17 cellular contexts compared by ENCODE assay signal in the genomic region with DNA sequence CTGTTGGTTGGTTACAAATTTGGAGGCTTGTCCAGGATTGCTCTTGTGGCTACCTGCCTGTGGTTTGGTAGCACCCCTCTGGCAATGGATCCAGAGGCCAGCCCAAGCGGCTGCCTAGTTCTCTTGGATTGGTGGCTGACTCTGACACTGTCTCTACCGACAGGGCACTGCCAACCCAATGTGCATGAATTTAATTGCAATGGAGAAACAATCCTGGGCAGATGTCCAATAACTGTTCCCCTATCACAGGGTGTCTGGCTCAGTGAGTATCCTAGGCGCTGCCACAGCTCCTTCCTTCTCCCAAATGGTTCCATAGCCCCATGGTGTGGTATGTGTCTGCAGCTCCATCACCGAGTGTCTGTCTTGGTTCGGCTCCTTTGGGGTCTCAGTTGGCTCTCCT. TPM values are rescaled to one million over a fixed set of nuclear protein-coding genes. Genes with fewer than 3 reads are reported as not detected.
DNase-seq lines count a peak whose midpoint lies in the region; ATAC-seq, FAIRE-seq and TF ChIP-seq lines count a peak whose summit lies in the region.
"Had no signal": no experiment of that assay in that cellular context is flagged by ENCODE, and none has a peak within 500 bp of the region (broad histone marks: within the 10 kb centered on the region; RNA-seq: fewer than 3 reads in every experiment).

No MANE protein-coding gene starts in this region.

- H3K27me3 ChIP-seq in right lobe of liver (no peaks in the 10 kb centered on the region), HepG2 (ENCODE audit: control insufficient read depth in 1 of 2, insufficient read depth in 2 of 2, low read length in 2 of 2) (no peaks in the 10 kb centered on the region)

- peaks cover 7% of the 10 kb centered on the region for H4K20me1 ChIP-seq in HepG2 (ENCODE audit: insufficient read depth, low read length)

- no peak overlapping the region for H2AFZ ChIP-seq in HepG2 (ENCODE audit: low read length)

- peak overlapping the region in 1 of 2 donors; percentile 17 for H3K4me3 Mint-ChIP-seq in effector memory CD8-positive, alpha-beta T cell
- H3K4me3 Mint-ChIP-seq in T-helper 17 cell, result no peak overlapping the region
- H3K4me3 Mint-ChIP-seq: B cell had no signal

- H3K36me3 ChIP-seq in right lobe of liver, result no peaks in the 10 kb centered on the region
- peaks cover 11 to 15% of the 10 kb centered on the region in 2 experiments; a peak in 4 of 5 replicates for H3K36me3 ChIP-seq in HepG2 (replicated peaks in 1 of 2; ENCODE audit: control insufficient read depth in 1 of 2, insufficient read depth in 2 of 2, low read length in 2 of 2)

- TF ChIP-seq CTCF in right lobe of liver (IDR thresholded peaks at IDR 0.05) (no peak), HepG2 (CRISPR knock-in tag; IDR thresholded peaks at IDR 0.05) (no peak)

- DNase-seq in right lobe of liver (peak in 1 of 3 donors; percentile 50), HepG2 (ENCODE audit: low spot score) (no peak), left ventricle myocardium superior (no peak), NCI-H82 (lab: John Stamatoyannopoulos, UW) (no peak), T-helper 17 cell (no peak)
- no peak for DNase-seq in effector memory CD8-positive, alpha-beta T cell
- DNase-seq: CD4-positive, CD25-positive, alpha-beta regulatory T cell; EL; HCEC 1CT; Kasumi-1; MM.1S; NCI-H1092 treated with DMSO at 0.1 percent for 48 hours; NCI-H1694; NCI-H524 had no signal

- FAIRE-seq in HepG2 (lab: Jason Lieb, UNC), result no peak

- TF ChIP-seq POLR2A in right lobe of liver (IDR thresholded peaks at IDR 0.05) (no peak), HepG2 (IDR thresholded peaks at IDR 0.05; ENCODE audit: insufficient read depth in 1 of 2, low read depth in 2 of 2, low read length in 2 of 2) (no peak)

- peaks cover 89% of the 10 kb centered on the region for H3K79me2 ChIP-seq in HepG2 (ENCODE audit: insufficient read depth, low read length)

- CTCF ChIA-PET in HepG2 (lab: Yijun Ruan, JAX; ENCODE audit: low intra/inter-chr PET ratio, low total read pairs), result no interaction called here

- in situ Hi-C loops in HepG2 (cut with HindIII; ENCODE audit: extremely low pct_ligation_motif_present, low pct_unique_long_range_greater_than_20kb), result no loop called here

- TF ChIP-seq EP300 in HepG2 (IDR thresholded peaks at IDR 0.05; ENCODE audit: low read depth in 2 of 2, low read length in 2 of 2), result no peak
- no peak for TF ChIP-seq EP300 in HepG2 (CRISPR knock-in tag; IDR thresholded peaks at IDR 0.05; ENCODE audit: borderline replicate concordance)

- H3K27me3 Mint-ChIP-seq in effector memory CD8-positive, alpha-beta T cell, result no peaks in the 10 kb centered on the region
- no peaks in the 10 kb centered on the region for H3K27me3 Mint-ChIP-seq in T-helper 17 cell
- H3K27me3 Mint-ChIP-seq: B cell; CD4-positive, CD25-positive, alpha-beta regulatory T cell; IgD-negative memory B cell had no signal

- H3K9ac ChIP-seq in HepG2 (ENCODE audit: insufficient read depth, low read depth, low read length), result no peak overlapping the region

- no peak overlapping the region for H3K27ac ChIP-seq in right lobe of liver
- H3K27ac ChIP-seq in HepG2 (ENCODE audit: extremely low read length, insufficient read depth, low read length), result no peak overlapping the region

- peaks cover 10% of the 10 kb centered on the region for H3K36me3 Mint-ChIP-seq in effector memory CD8-positive, alpha-beta T cell (ENCODE audit: insufficient read depth)
- peaks cover 4% of the 10 kb centered on the region for H3K36me3 Mint-ChIP-seq in T-helper 17 cell (ENCODE audit: low read depth)

- WGBS in right lobe of liver (ENCODE audit: insufficient coverage, low coverage, low lambda C conversion rate, missing lambda C conversion rate), result 57% methylated on average over 3 of the region's 5 CpGs
- WGBS in HepG2 (ENCODE audit: low lambda C conversion rate), result 96% methylated on average over 5 of the region's 5 CpGs

- H3K4me1 ChIP-seq in right lobe of liver (peaks cover 0 to 33% (median 9%) of the 10 kb centered on the region in 4 donors), HepG2 (ENCODE audit: insufficient read depth, low read length) (no peaks in the 10 kb centered on the region)

- POLR2A ChIA-PET in HepG2 (lab: Yijun Ruan, JAX), result interaction anchor here (0.5 kb wide), 1 partner anchor 365 kb away, joined by 4 read pairs; no protein-coding TSS in a partner anchor

- intact Hi-C loops in right lobe of liver (cut with DNase I) (no loop called here), HepG2 (cut with micrococcal nuclease; ENCODE audit: unreplicated experiment) (no loop called here), left ventricle myocardium superior (cut with micrococcal nuclease) (no loop called here)

- H3K27ac Mint-ChIP-seq in effector memory CD8-positive, alpha-beta T cell, result peak overlapping the region; percentile 28 to 59
- no peak overlapping the region for H3K27ac Mint-ChIP-seq in T-helper 17 cell
- H3K27ac Mint-ChIP-seq: B cell, IgD-negative memory B cell had no signal

- BruUV-seq in HepG2 (replicated peaks; lab: Mats Ljungman, UMichigan), result no TSS peak

- H3K4me3 ChIP-seq in right lobe of liver, result no peak overlapping the region
- no peak overlapping the region for H3K4me3 ChIP-seq in HepG2 (replicated peaks in 1 of 3; ENCODE audit: insufficient read depth in 1 of 3, low read depth in 2 of 3, low read length in 3 of 3)

- ATAC-seq in right lobe of liver, result peak; percentile 46 to 75 (median 62)
- no peak for ATAC-seq in HepG2
- no peak for ATAC-seq in effector memory CD8-positive, alpha-beta T cell (replicated peaks)
- ATAC-seq in left ventricle myocardium superior, result peak; percentile 88
- ATAC-seq in GM18907 (IDR thresholded peaks at IDR 0.05; ENCODE audit: unreplicated experiment), result no peak
- ATAC-seq in T-helper 17 cell, result no peak

- H3K9me3 Mint-ChIP-seq in effector memory CD8-positive, alpha-beta T cell, result peaks cover 0 to 2% of the 10 kb centered on the region in 2 donors

- H3K4me2 ChIP-seq in HepG2 (ENCODE audit: low read depth, low read length), result no peak overlapping the region

- TF ChIP-seq RAD21 in HepG2 (CRISPR knock-in tag; IDR thresholded peaks at IDR 0.05), result no peak

- H3K9me3 ChIP-seq in right lobe of liver (no peaks in the 10 kb centered on the region), HepG2 (ENCODE audit: low read length) (peaks cover 33% of the 10 kb centered on the region), T-helper 17 cell (ENCODE audit: control insufficient read depth, low read length, poor library complexity, severe bottlenecking) (no peaks in the 10 kb centered on the region)

- peaks cover 29 to 56% of the 10 kb centered on the region in 2 donors for H3K4me1 Mint-ChIP-seq in effector memory CD8-positive, alpha-beta T cell (ENCODE audit: low read depth in 2 of 2)
- peaks cover 31% of the 10 kb centered on the region for H3K4me1 Mint-ChIP-seq in T-helper 17 cell

TF ChIP-seq in HepG2, 621 proteins besides CTCF, POLR2A, EP300 and RAD21 (continues in another document):
- TF ChIP-seq, protein P1, sequence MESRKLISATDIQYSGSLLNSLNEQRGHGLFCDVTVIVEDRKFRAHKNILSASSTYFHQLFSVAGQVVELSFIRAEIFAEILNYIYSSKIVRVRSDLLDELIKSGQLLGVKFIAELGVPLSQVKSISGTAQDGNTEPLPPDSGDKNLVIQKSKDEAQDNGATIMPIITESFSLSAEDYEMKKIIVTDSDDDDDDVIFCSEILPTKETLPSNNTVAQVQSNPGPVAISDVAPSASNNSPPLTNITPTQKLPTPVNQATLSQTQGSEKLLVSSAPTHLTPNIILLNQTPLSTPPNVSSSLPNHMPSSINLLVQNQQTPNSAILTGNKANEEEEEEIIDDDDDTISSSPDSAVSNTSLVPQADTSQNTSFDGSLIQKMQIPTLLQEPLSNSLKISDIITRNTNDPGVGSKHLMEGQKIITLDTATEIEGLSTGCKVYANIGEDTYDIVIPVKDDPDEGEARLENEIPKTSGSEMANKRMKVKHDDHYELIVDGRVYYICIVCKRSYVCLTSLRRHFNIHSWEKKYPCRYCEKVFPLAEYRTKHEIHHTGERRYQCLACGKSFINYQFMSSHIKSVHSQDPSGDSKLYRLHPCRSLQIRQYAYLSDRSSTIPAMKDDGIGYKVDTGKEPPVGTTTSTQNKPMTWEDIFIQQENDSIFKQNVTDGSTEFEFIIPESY (CRISPR knock-in tag; IDR thresholded peaks at IDR 0.05), result no peak
- no peak for TF ChIP-seq KMT2B (CRISPR knock-in tag; IDR thresholded peaks at IDR 0.05)

RNA-seq across cellular contexts. Expression of a gene that starts 19.5 kb away (rescaled TPM):
- total RNA-seq in right lobe of liver (10 to 100 TPM; 10.5 to 17.8 (median 12.1) TPM), HepG2 (2016; rRNA removed; fragmentation: Illumina TruSeq; extraction: Trizol) (43.9 and 46.5 TPM in 2 replicates), left ventricle myocardium superior (22.5 TPM), T-helper 17 cell (100 to 1,000 TPM in 1 of 2 donors, 10 to 100 TPM in 1; 76.1 to 108 TPM)
- 30.7 and 33.0 TPM in 2 replicates for total RNA-seq in HepG2 (2016; cell fraction: cytosol; rRNA removed; fragmentation: Illumina TruSeq; extraction: Trizol; ENCODE audit: low read depth)
- total RNA-seq in HepG2 (2016; cell fraction: insoluble cytoplasmic fraction; rRNA removed; fragmentation: Illumina TruSeq; extraction: Trizol), result 41.9 and 43.3 TPM in 2 replicates
- total RNA-seq in HepG2 (2016; cell fraction: membrane; rRNA removed; fragmentation: Illumina TruSeq; extraction: Trizol), result 52.7 and 60.8 TPM in 2 replicates
- total RNA-seq in HepG2 (2016; cell fraction: nucleus; rRNA removed; fragmentation: Illumina TruSeq; extraction: Trizol), result 39.0 and 46.1 TPM in 2 replicates
- polyA plus RNA-seq in HepG2 (2011; rRNA removed), result 19.5 and 21.4 TPM in 2 replicates
- 9.8 and 10.1 TPM in 2 replicates for polyA plus RNA-seq in HepG2 (2011; cell fraction: cytosol; rRNA removed)
- 21.8 and 26.8 TPM in 2 replicates for polyA plus RNA-seq in HepG2 (2011; cell fraction: nucleus; rRNA removed)
- polyA plus RNA-seq in HepG2 (2012), result 20.4 and 24.7 TPM in 2 replicates
- 2.5 and 3.4 TPM in 2 replicates for polyA plus RNA-seq in HepG2 (2016; cell fraction: cytosol; fragmentation: Illumina TruSeq; extraction: Trizol; ENCODE audit: low read depth)
- polyA plus RNA-seq in HepG2 (2016; cell fraction: insoluble cytoplasmic fraction; fragmentation: Illumina TruSeq; extraction: Trizol; ENCODE audit: low read depth), result 37.7 and 43.0 TPM in 2 replicates
- 8.9 and 11.1 TPM in 2 replicates for polyA plus RNA-seq in HepG2 (2016; cell fraction: membrane; fragmentation: Illumina TruSeq; extraction: Trizol; ENCODE audit: low read depth)
- polyA plus RNA-seq in HepG2 (2016; cell fraction: nucleus; fragmentation: Illumina TruSeq; extraction: Trizol; ENCODE audit: insufficient read depth, low read depth), result 44.5 and 49.0 TPM in 2 replicates
- 5.4 and 18.1 TPM in 2 replicates for polyA minus RNA-seq in HepG2 (2011; rRNA and poly(A)+ RNA removed; ENCODE audit: low replicate concordance)
- polyA minus RNA-seq in HepG2 (2011; cell fraction: cytosol; rRNA and poly(A)+ RNA removed), result 24.2 and 26.0 TPM in 2 replicates
- 43.1 and 53.5 TPM in 2 replicates for polyA minus RNA-seq in HepG2 (2011; cell fraction: nucleus; rRNA and poly(A)+ RNA removed)

Comparison
In these comparisons a context has a peak if more than half of its experiments do, and no peak if none do; other contexts are left out.
1. ATAC-seq: peak in right lobe of liver (4 of 4) and left ventricle myocardium superior (single experiment); none in HepG2 (single experiment), effector memory CD8-positive, alpha-beta T cell (single experiment), GM18907 (single experiment) and T-helper 17 cell (single experiment).